18 cellular contexts compared by ENCODE assay signal in genomic region chr6:144319193-144319592, GRCh38.
"Had no signal": no experiment of that assay in that cellular context is flagged by ENCODE, and none has a peak within 500 bp of the region (broad histone marks: within the 10 kb centered on the region; RNA-seq: fewer than 3 reads in every experiment).

No MANE protein-coding gene starts in this region.

- H3K4me3 ChIP-seq: ascending aorta, pancreas, SJCRH30, stomach, transverse colon had no signal

- H3K27ac Mint-ChIP-seq: activated CD4-positive, alpha-beta T cell treated with anti-CD3 and anti-CD28 coated beads for 36 hours; activated CD8-positive, alpha-beta T cell treated with anti-CD3 and anti-CD28 coated beads, Interleukin-2, amount 10 ng/mL, durations not matched to agents 7 days and 5 days; activated T-helper 1 cell treated with anti-CD3 and anti-CD28 coated beads, Interleukin-12 subunit alpha, Interleukin-12 subunit beta, Interleukin-2, Interleukin-4 antibody, amounts not matched to agents 30 ng/mL and 10 ng/mL and 1 ng/mL, durations not matched to agents 14 hours and 24 hours and 36 hours; T-helper 2 cell treated with Interferon-gamma antibody and Interleukin-4, amounts not matched to agents 5 μg/mL and 100 μg/mL, for 36 hours had no signal

- H3K4me3 Mint-ChIP-seq: activated CD4-positive, alpha-beta T cell treated with anti-CD3 and anti-CD28 coated beads for 36 hours; activated CD8-positive, alpha-beta T cell treated with anti-CD3 and anti-CD28 coated beads, Interleukin-2, amount 10 ng/mL, durations not matched to agents 7 days and 5 days; activated T-helper 1 cell treated with anti-CD3 and anti-CD28 coated beads, Interleukin-12 subunit alpha, Interleukin-12 subunit beta, Interleukin-2, Interleukin-4 antibody, amounts not matched to agents 30 ng/mL and 10 ng/mL and 1 ng/mL, durations not matched to agents 14 hours and 24 hours and 36 hours; T-helper 2 cell treated with Interferon-gamma antibody and Interleukin-4, amounts not matched to agents 5 μg/mL and 100 μg/mL, for 36 hours had no signal

- H3K9me3 ChIP-seq: ascending aorta, pancreas, SJCRH30, stomach, transverse colon had no signal

- H3K27ac ChIP-seq: ascending aorta, pancreas, SJCRH30, transverse colon, WERI-Rb-1 had no signal

- H3K27me3 Mint-ChIP-seq: activated CD4-positive, alpha-beta T cell treated with anti-CD3 and anti-CD28 coated beads for 36 hours had no signal

- H3K9me3 Mint-ChIP-seq: activated T-helper 1 cell treated with anti-CD3 and anti-CD28 coated beads, Interleukin-12 subunit alpha, Interleukin-12 subunit beta, Interleukin-2, Interleukin-4 antibody, amounts not matched to agents 30 ng/mL and 10 ng/mL and 1 ng/mL, durations not matched to agents 14 hours and 24 hours and 36 hours; T-helper 2 cell treated with Interferon-gamma antibody and Interleukin-4, amounts not matched to agents 5 μg/mL and 100 μg/mL, for 36 hours had no signal

- H3K27me3 ChIP-seq: ascending aorta, pancreas, SJCRH30, stomach, transverse colon had no signal

- DNase-seq: activated CD4-positive, alpha-beta T cell treated with anti-CD3 and anti-CD28 coated beads for 36 hours; activated CD8-positive, alpha-beta T cell treated with anti-CD3 and anti-CD28 coated beads, Interleukin-2, amount 10 ng/mL, durations not matched to agents 7 days and 5 days; activated naive CD4-positive, alpha-beta T cell; effector CD8-positive, alpha-beta T cell; glutamatergic neuron; left colon; pancreas; retina; SJCRH30; stimulated activated CD4-positive, alpha-beta T cell treated with anti-CD3 and anti-CD28 coated beads, Interleukin-15, amount 100 ng/mL, for 24 hours; stimulated activated CD4-positive, alpha-beta T cell treated with anti-CD3 and anti-CD28 coated beads, Interleukin-4, amount 100 ng/mL, for 24 hours; stomach; SW 1271; transverse colon; WERI-Rb-1 had no signal

- ATAC-seq: activated CD4-positive, alpha-beta T cell treated with anti-CD3 and anti-CD28 coated beads for 36 hours; activated CD8-positive, alpha-beta T cell treated with anti-CD3 and anti-CD28 coated beads, Interleukin-2, amount 10 ng/mL, durations not matched to agents 7 days and 5 days; left colon; pancreas had no signal

- H3K36me3 ChIP-seq: ascending aorta, pancreas, SJCRH30, stomach, transverse colon, WERI-Rb-1 had no signal
